Comparison of ENCODE assay signal across 10 cellular contexts in genomic region chr11:8533332-8533731, GRCh38.
DNase-seq lines count a peak whose midpoint lies in the region; ATAC-seq and TF ChIP-seq lines count a peak whose summit lies in the region.
"Had no signal": no experiment of that assay in that cellular context is flagged by ENCODE, and none has a peak within 500 bp of the region (broad histone marks: within the 10 kb centered on the region; RNA-seq: fewer than 3 reads in every experiment).

No MANE protein-coding gene starts in this region.

- peaks cover 0 to 9% (median 0%) of the 10 kb centered on the region in 3 donors for H3K4me1 ChIP-seq in esophagus squamous epithelium

- intact Hi-C loops in esophagus squamous epithelium (cut with DNase I) (no loop called here), left colon (cut with DNase I, micrococcal nuclease) (no loop called here)

- no peak overlapping the region for H3K4me3 ChIP-seq in esophagus squamous epithelium

- peak overlapping the region in 3 of 4 donors; percentile 33 to 68 (median 57) for H3K27ac ChIP-seq in esophagus squamous epithelium

- H3K27me3 ChIP-seq in esophagus squamous epithelium = no peaks in the 10 kb centered on the region

- DNase-seq in esophagus squamous epithelium (lab: John Stamatoyannopoulos, UW) (no peak), cortex of kidney (lab: John Stamatoyannopoulos, UW) (no peak), pons (ENCODE audit: low spot score) (no peak), left colon (no peak), NCI-H146 (lab: John Stamatoyannopoulos, UW) (no peak)
- DNase-seq: GF-D8, T-helper 9 cell had no signal

- no peaks in the 10 kb centered on the region for H3K9me3 ChIP-seq in esophagus squamous epithelium

- 43 to 69% methylated on average over 4 of the region's 4 CpGs for WGBS in esophagus squamous epithelium, 2 donors

- no peaks in the 10 kb centered on the region for H3K36me3 ChIP-seq in esophagus squamous epithelium

- TF ChIP-seq CTCF in esophagus squamous epithelium (IDR thresholded peaks at IDR 0.05) = peak in 2 of 6 experiments; percentile 25 to 36

- peak; percentile 81 for ATAC-seq in GM18498 (IDR thresholded peaks at IDR 0.05; ENCODE audit: unreplicated experiment)
- peak; percentile 85 for ATAC-seq in GM21447 (IDR thresholded peaks at IDR 0.05; ENCODE audit: unreplicated experiment)
- peak; percentile 84 for ATAC-seq in HG03378 (IDR thresholded peaks at IDR 0.05; ENCODE audit: unreplicated experiment)
- no peak for ATAC-seq in left colon

- TF ChIP-seq POLR2A in esophagus squamous epithelium (IDR thresholded peaks at IDR 0.05) = no peak
